Comparison of ENCODE assay signal across 15 cellular contexts in the genomic region with DNA sequence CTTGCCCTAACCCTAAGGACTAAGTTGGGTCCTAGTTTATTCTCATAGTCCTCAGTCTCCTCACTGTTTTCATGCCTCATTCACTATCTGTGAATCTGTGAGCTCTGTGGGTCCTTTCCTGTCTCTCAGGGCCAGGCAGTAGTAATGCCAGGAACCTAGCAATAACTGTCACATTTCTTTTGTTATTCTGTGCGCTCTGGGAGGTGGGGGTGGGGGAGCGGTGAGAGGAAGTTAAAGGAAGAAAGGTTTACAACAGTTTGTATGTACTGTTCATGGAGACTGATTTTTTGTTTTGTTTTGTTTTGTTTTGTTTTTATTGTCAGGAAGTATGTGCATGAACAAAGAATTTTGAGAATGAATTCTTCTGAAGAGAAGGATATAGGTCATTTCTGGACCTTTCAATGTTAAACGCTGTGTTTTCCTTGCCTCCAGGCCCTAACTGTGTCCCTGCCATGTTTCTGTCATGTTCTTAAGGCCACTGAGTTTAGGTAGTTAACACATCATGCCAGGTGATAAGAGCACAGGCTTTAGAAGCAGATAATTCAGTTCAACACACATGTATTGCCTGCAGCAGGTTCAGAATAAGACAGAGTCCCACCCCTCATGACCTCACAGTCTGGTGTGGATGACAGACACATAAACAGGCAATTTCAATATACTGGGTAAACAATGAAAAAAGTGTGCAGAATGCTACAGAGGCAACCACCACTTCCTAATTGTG. TPM values are rescaled to one million over a fixed set of nuclear protein-coding genes. Genes with fewer than 3 reads are reported as not detected.
A peak's percentile ranks its signal among the peaks of the same experiment; 100 is the strongest.
DNase-seq lines count a peak whose midpoint lies in the region; ATAC-seq, FAIRE-seq and TF ChIP-seq lines count a peak whose summit lies in the region.
"Had no signal": no experiment of that assay in that cellular context is flagged by ENCODE, and none has a peak within 500 bp of the region (broad histone marks: within the 10 kb centered on the region; RNA-seq: fewer than 3 reads in every experiment).

No MANE protein-coding gene starts in this region.

- ATAC-seq in K562 = no peak; the same call in 2 of the 3 replicates
- ATAC-seq in GM19463 (IDR thresholded peaks at IDR 0.05; ENCODE audit: unreplicated experiment) = no peak
- ATAC-seq in HG02981 (IDR thresholded peaks at IDR 0.05; ENCODE audit: unreplicated experiment) = no peak
- no peak for ATAC-seq in stimulated activated memory B cell treated with anti-CD40 and anti-IgM and Interleukin-4, amounts not matched to agents 10 μg/mL and 1 μg/mL and 100 μg/mL, for 72 hours
- ATAC-seq: T-cell had no signal

- no peak for TF ChIP-seq RAD21 in K562 (CRISPR knock-in tag; conservative IDR thresholded peaks at IDR 0.05 in 1 of 2, IDR thresholded peaks at IDR 0.05 in 1 of 2)

- no peak for TF ChIP-seq CTCF in K562 (IDR thresholded peaks at IDR 0.05 in 2 of 3, conservative IDR thresholded peaks at IDR 0.05 in 1 of 3; ENCODE audit: insufficient read depth in 2 of 3, low read depth in 1 of 3, low read length in 3 of 3)
- no peak for TF ChIP-seq CTCF in transverse colon (IDR thresholded peaks at IDR 0.05)

- H4K20me1 ChIP-seq in K562 (replicated peaks; ENCODE audit: control insufficient read depth, insufficient read depth, low read length) = no peaks in the 10 kb centered on the region

- in situ Hi-C loops in K562 (cut with MboI) (no loop called here), transverse colon (cut with MboI; ENCODE audit: low pct_ligation_motif_present in 1 of 4, low pct_unique_long_range_greater_than_20kb in 1 of 4, low sequenced_read_pairs in 3 of 4) (no loop called here)

- no peaks in the 10 kb centered on the region for H3K36me3 Mint-ChIP-seq in T-helper 1 cell treated with Interleukin-12 subunit alpha and Interleukin-12 subunit beta and Interleukin-4 antibody, amounts not matched to agents 30 μg/mL and 1 μg/mL, for 36 hours (ENCODE audit: low read depth)
- no peaks in the 10 kb centered on the region for H3K36me3 Mint-ChIP-seq in stimulated activated memory B cell treated with anti-CD40 and anti-IgM and Interleukin-4, amounts not matched to agents 10 μg/mL and 1 μg/mL and 100 μg/mL, for 72 hours
- H3K36me3 Mint-ChIP-seq: T-cell had no signal

- no peak for FAIRE-seq in K562 (lab: Jason Lieb, UNC)
- FAIRE-seq: kidney had no signal

- peak overlapping the region; percentile 70 for H2AFZ ChIP-seq in K562 (ENCODE audit: low read depth, low read length)

- no peaks in the 10 kb centered on the region for H3K9me3 ChIP-seq in K562 (replicated peaks; ENCODE audit: control insufficient read depth, insufficient read depth, low read depth, low read length)
- no peaks in the 10 kb centered on the region for H3K9me3 ChIP-seq in transverse colon
- H3K9me3 ChIP-seq: HAP-1, MG63, tibial artery had no signal

- H3K4me3 Mint-ChIP-seq in T-helper 1 cell treated with Interleukin-12 subunit alpha and Interleukin-12 subunit beta and Interleukin-4 antibody, amounts not matched to agents 30 μg/mL and 1 μg/mL, for 36 hours = no peak overlapping the region
- no peak overlapping the region for H3K4me3 Mint-ChIP-seq in stimulated activated memory B cell treated with anti-CD40 and anti-IgM and Interleukin-4, amounts not matched to agents 10 μg/mL and 1 μg/mL and 100 μg/mL, for 72 hours
- H3K4me3 Mint-ChIP-seq: T-cell had no signal

- H3K27me3 ChIP-seq in K562 (ENCODE audit: control insufficient read depth in 2 of 2, insufficient read depth in 2 of 2, low read length in 2 of 2) (no peaks in the 10 kb centered on the region), transverse colon (no peaks in the 10 kb centered on the region)
- H3K27me3 ChIP-seq: MG63 had no signal

- BruUV-seq in K562 (replicated peaks; lab: Mats Ljungman, UMichigan) = no TSS peak

- DNase-seq in T-helper 1 cell (no peak), K562 (ENCODE audit: extremely low read depth in 1 of 4, low spot score in 3 of 4) (no peak), kidney tubule cell (ENCODE audit: low spot score) (peak; percentile 50), transverse colon (peak; percentile 29)
- DNase-seq: amniotic stem cell, kidney, MG63, posterior cingulate gyrus, tibial artery had no signal

- H3K4me3 ChIP-seq in K562 = no peak overlapping the region
- H3K4me3 ChIP-seq in transverse colon = no peak overlapping the region
- H3K4me3 ChIP-seq: HAP-1, MG63, tibial artery had no signal

- no peaks in the 10 kb centered on the region for H3K9me1 ChIP-seq in K562 (ENCODE audit: control insufficient read depth, insufficient read depth, low read length)

- H3K36me3 ChIP-seq in K562 (ENCODE audit: control insufficient read depth, insufficient read depth, low read length) = no peaks in the 10 kb centered on the region
- no peaks in the 10 kb centered on the region for H3K36me3 ChIP-seq in transverse colon
- H3K36me3 ChIP-seq: HAP-1, MG63, tibial artery had no signal

- TF ChIP-seq EP300 in K562 (IDR thresholded peaks at IDR 0.05; ENCODE audit: low read length) (no peak), transverse colon (IDR thresholded peaks at IDR 0.05; ENCODE audit: low read depth) (no peak)

- peaks cover 5% of the 10 kb centered on the region for H3K27me3 Mint-ChIP-seq in T-helper 1 cell treated with Interleukin-12 subunit alpha and Interleukin-12 subunit beta and Interleukin-4 antibody, amounts not matched to agents 30 μg/mL and 1 μg/mL, for 36 hours (ENCODE audit: low read depth)
- H3K27me3 Mint-ChIP-seq in stimulated activated memory B cell treated with anti-CD40 and anti-IgM and Interleukin-4, amounts not matched to agents 10 μg/mL and 1 μg/mL and 100 μg/mL, for 72 hours = no peaks in the 10 kb centered on the region

- no peak for TF ChIP-seq POLR2A in K562 (conservative IDR thresholded peaks at IDR 0.05)
- no peak for TF ChIP-seq POLR2A in transverse colon (IDR thresholded peaks at IDR 0.05)

- H3K27ac Mint-ChIP-seq in T-helper 1 cell treated with Interleukin-12 subunit alpha and Interleukin-12 subunit beta and Interleukin-4 antibody, amounts not matched to agents 30 μg/mL and 1 μg/mL, for 36 hours = peak overlapping the region; percentile 10
- H3K27ac Mint-ChIP-seq in stimulated activated memory B cell treated with anti-CD40 and anti-IgM and Interleukin-4, amounts not matched to agents 10 μg/mL and 1 μg/mL and 100 μg/mL, for 72 hours = no peak overlapping the region

- WGBS in K562 (ENCODE audit: insufficient coverage, low coverage, missing lambda C conversion rate) = 36% methylated on average over 3 of the region's 3 CpGs
- WGBS in transverse colon (ENCODE audit: low coverage in 1 of 2), 2 donors = 61 to 65% methylated on average over 3 of the region's 3 CpGs

- H3K79me2 ChIP-seq in K562 (ENCODE audit: control insufficient read depth, insufficient read depth, low read length) = no peaks in the 10 kb centered on the region

- peaks cover 8% of the 10 kb centered on the region for H3K4me1 Mint-ChIP-seq in T-helper 1 cell treated with Interleukin-12 subunit alpha and Interleukin-12 subunit beta and Interleukin-4 antibody, amounts not matched to agents 30 μg/mL and 1 μg/mL, for 36 hours (ENCODE audit: low read depth)
- no peaks in the 10 kb centered on the region for H3K4me1 Mint-ChIP-seq in stimulated activated memory B cell treated with anti-CD40 and anti-IgM and Interleukin-4, amounts not matched to agents 10 μg/mL and 1 μg/mL and 100 μg/mL, for 72 hours

- no peaks in the 10 kb centered on the region for H3K9me3 Mint-ChIP-seq in T-helper 1 cell treated with Interleukin-12 subunit alpha and Interleukin-12 subunit beta and Interleukin-4 antibody, amounts not matched to agents 30 μg/mL and 1 μg/mL, for 36 hours
- H3K9me3 Mint-ChIP-seq in stimulated activated memory B cell treated with anti-CD40 and anti-IgM and Interleukin-4, amounts not matched to agents 10 μg/mL and 1 μg/mL and 100 μg/mL, for 72 hours = peaks cover 5% of the 10 kb centered on the region
- H3K9me3 Mint-ChIP-seq: T-cell had no signal

- no peak overlapping the region for H3K4me2 ChIP-seq in K562 (ENCODE audit: insufficient read depth, low read length)

- no peak overlapping the region for H3K27ac ChIP-seq in K562 (ENCODE audit: extremely low read depth, low read depth, low read length)
- H3K27ac ChIP-seq in transverse colon = peak overlapping the region in 2 of 4 donors; percentile 2 to 10
- H3K27ac ChIP-seq: tibial artery had no signal

- intact Hi-C loops in K562 (cut with micrococcal nuclease) = no loop called here
- intact Hi-C loops in transverse colon (cut with DNase I; ENCODE audit: low total_unique reads) = no loop called here

- H3K4me1 ChIP-seq in K562 (replicated peaks in 1 of 2; ENCODE audit: control insufficient read depth in 2 of 2, insufficient read depth in 2 of 2, low read length in 2 of 2) = no peaks in the 10 kb centered on the region; a peak in 1 of 5 replicates
- H3K4me1 ChIP-seq in transverse colon = peaks cover 0 to 13% (median 5%) of the 10 kb centered on the region in 4 donors
- H3K4me1 ChIP-seq: tibial artery had no signal

- CTCF ChIA-PET in K562 (lab: Yijun Ruan, JAX; ENCODE audit: low intra/inter-chr PET ratio) = no interaction called here

- POLR2A ChIA-PET in K562 (lab: Yijun Ruan, JAX) = no interaction called here

- no peak overlapping the region for H3K9ac ChIP-seq in K562 (ENCODE audit: insufficient read depth in 1 of 2, low read depth in 2 of 2, low read length in 2 of 2)

RNA-seq across cellular contexts. Expression of gene FEM1C, which starts 13.3 kb away (rescaled TPM):
- total RNA-seq in K562 (2011; cell fraction: chromatin; rRNA removed; ENCODE audit: low replicate concordance) = 5.6 and 16.4 TPM in 2 replicates
- total RNA-seq in K562 (2011; cell fraction: nucleolus; rRNA removed) = 2.7 and 4.2 TPM in 2 replicates
- total RNA-seq in K562 (2011; cell fraction: nucleoplasm; rRNA removed) = 8.1 and 12.4 TPM in 2 replicates
- 3.6 and 3.8 TPM in 2 replicates for total RNA-seq in K562 (2014; rRNA removed)
- total RNA-seq in K562 (2014; rRNA removed; fragmentation: Illumina TruSeq; extraction: Trizol) = 4.3 and 5.2 TPM in 2 replicates
- total RNA-seq in K562 (2015; rRNA removed; fragmentation: Illumina TruSeq; extraction: Trizol) = 5.0 TPM in 2 replicates
- 5.1 and 6.0 TPM in 2 replicates for total RNA-seq in K562 (2021)
- 9.3 and 9.7 TPM in 2 replicates for polyA plus RNA-seq in K562 (2011; rRNA removed)
- 1.9 and 5.3 TPM in 2 replicates for polyA plus RNA-seq in K562 (2011; cell fraction: cytosol; rRNA removed)
- 3.5 and 5.3 TPM in 2 replicates for polyA plus RNA-seq in K562 (2011; cell fraction: nucleus; rRNA removed)
- polyA plus RNA-seq in K562 (2012) = 2.8 and 3.1 TPM in 2 replicates
- polyA plus RNA-seq in K562 (2014; fragmentation: Illumina TruSeq; extraction: Trizol) = 4.7 and 5.1 TPM in 2 replicates
- polyA plus RNA-seq in K562 (2014; fragmentation: Nextera tagmentation; extraction: Ambion mirVana) = 1 to 10 TPM; 1.4 to 3.9 TPM
- 3.2 and 3.5 TPM in 2 replicates for polyA plus RNA-seq in K562 (2014; rRNA removed)
- polyA minus RNA-seq in K562 (2011; rRNA and poly(A)+ RNA removed) = 17.1 and 23.3 TPM in 2 replicates
- polyA minus RNA-seq in K562 (2011; cell fraction: cytosol; rRNA and poly(A)+ RNA removed) = 4.6 and 5.3 TPM in 2 replicates
- 5.1 and 11.6 TPM in 2 replicates for polyA minus RNA-seq in K562 (2011; cell fraction: nucleus; rRNA and poly(A)+ RNA removed)
- 10 to 100 TPM in 3 of 4 donors, 1 to 10 TPM in 1; 5.8 to 46.0 (median 40.0) TPM for total RNA-seq in transverse colon

RNA-seq across cellular contexts. Expression of gene TICAM2, which starts 44.5 kb away (rescaled TPM):
- 0.32 and 2.6 TPM in 2 replicates for total RNA-seq in K562 (2011; cell fraction: chromatin; rRNA removed; ENCODE audit: low replicate concordance)
- total RNA-seq in K562 (2011; cell fraction: nucleolus; rRNA removed) = 0.26 and 0.33 TPM in 2 replicates
- 0.95 and 2.5 TPM in 2 replicates for total RNA-seq in K562 (2011; cell fraction: nucleoplasm; rRNA removed)
- total RNA-seq in K562 (2014; rRNA removed) (0.41 and 0.69 TPM in 2 replicates), K562 (2014; rRNA removed; fragmentation: Illumina TruSeq; extraction: Trizol) (0.98 TPM in 1 of 2 replicates, not detected in the other), K562 (2015; rRNA removed; fragmentation: Illumina TruSeq; extraction: Trizol) (1.2 and 2.2 TPM in 2 replicates), K562 (2021) (1.7 and 2.1 TPM in 2 replicates), transverse colon (1 to 10 TPM in 1 of 4 donors, under 1 TPM in 1, not detected in 2; 0.68 to 1.1 TPM)
- polyA plus RNA-seq in K562 (2011; rRNA removed) (0.17 TPM in 1 of 2 replicates, not detected in the other), K562 (2014; fragmentation: Illumina TruSeq; extraction: Trizol) (1.8 TPM in 1 of 2 replicates, not detected in the other), K562 (2014; fragmentation: Nextera tagmentation; extraction: Ambion mirVana) (1 to 10 TPM in 1 of 2 experiments, under 1 TPM in 1; 0.93 to 1.6 TPM), K562 (2014; rRNA removed) (0.15 and 0.38 TPM in 2 replicates)
- polyA plus RNA-seq in K562 (2011; cell fraction: cytosol; rRNA removed) = 0.01 and 0.03 TPM in 2 replicates
- 0.20 and 0.35 TPM in 2 replicates for polyA plus RNA-seq in K562 (2011; cell fraction: nucleus; rRNA removed)
- 1.1 and 1.2 TPM in 2 replicates for polyA plus RNA-seq in K562 (2012)
- 0.07 TPM in 1 of 2 replicates, not detected in the other for polyA minus RNA-seq in K562 (2011; rRNA and poly(A)+ RNA removed)
- not detected in 2 replicates for polyA minus RNA-seq in K562 (2011; cell fraction: cytosol; rRNA and poly(A)+ RNA removed)
- polyA minus RNA-seq in K562 (2011; cell fraction: nucleus; rRNA and poly(A)+ RNA removed) = 0.81 and 2.2 TPM in 2 replicates

Comparison
In these comparisons a context has a peak if more than half of its experiments do, and no peak if none do; other contexts are left out.
1. DNase-seq: peak in kidney tubule cell (single experiment) and transverse colon (single experiment); none in T-helper 1 cell (0 of 5) and K562 (0 of 4).